In the genomic region with DNA sequence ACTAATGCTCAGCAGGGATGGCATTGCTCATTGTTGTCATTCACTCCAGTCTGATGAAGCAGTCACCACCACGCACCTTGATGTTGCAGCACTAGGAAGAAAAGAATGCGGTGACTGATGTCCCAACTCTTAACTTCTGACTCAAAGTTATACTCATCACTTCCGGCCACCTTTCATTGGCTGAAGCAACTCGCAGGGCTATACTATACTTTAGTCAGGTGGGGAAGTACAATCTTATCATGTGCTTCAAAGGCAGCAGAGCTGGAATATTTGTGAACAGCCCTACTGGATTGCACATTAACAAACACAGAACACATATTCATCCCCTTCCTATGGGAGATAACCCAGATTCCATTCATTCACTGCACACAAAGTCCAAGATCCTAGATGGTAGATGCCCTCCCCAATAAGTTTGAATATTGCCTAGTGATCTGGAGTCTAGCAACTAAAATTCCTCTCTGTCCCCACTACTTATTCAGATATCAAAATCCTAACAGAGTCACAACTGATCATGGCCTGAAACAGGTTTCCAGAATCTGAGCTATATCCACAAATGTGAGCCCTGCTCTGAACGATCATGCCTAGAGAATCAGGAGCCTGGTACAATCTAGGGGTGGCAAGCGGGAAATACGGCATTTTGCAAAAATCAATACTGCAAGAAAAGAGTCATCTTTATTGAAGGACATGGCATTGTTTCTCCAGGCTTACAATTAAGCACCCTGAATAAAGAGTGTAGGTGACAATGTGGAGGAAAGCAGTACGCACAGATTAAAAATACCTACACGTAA, we compare ENCODE assay signal across 1 cellular context.
A peak's percentile ranks its signal among the peaks of the same experiment; 100 is the strongest.
TF ChIP-seq lines count a peak whose summit lies in the region.

No MANE protein-coding gene starts in this region.

TF ChIP-seq in HepG2, 621 proteins besides CTCF, POLR2A, EP300 and RAD21 (continued from another document and continues in another):
- TF ChIP-seq TIGD3 (CRISPR knock-in tag; IDR thresholded peaks at IDR 0.05; ENCODE audit: borderline replicate concordance) (0 out of 2 replicates have a peak, but pooled peaks have one; percentile 38), ZNF777 (CRISPR knock-in tag; IDR thresholded peaks at IDR 0.05) (no peak), SALL2 (CRISPR knock-in tag; IDR thresholded peaks at IDR 0.05) (no peak), ZBED4 (CRISPR knock-in tag; IDR thresholded peaks at IDR 0.05; ENCODE audit: borderline replicate concordance) (no peak; the same call in 1 of the 2 replicates), ZNF3 (CRISPR knock-in tag; IDR thresholded peaks at IDR 0.05) (no peak; the same call in 1 of the 2 replicates), ZNF264 (CRISPR knock-in tag; IDR thresholded peaks at IDR 0.05) (no peak), SP2 (CRISPR knock-in tag; IDR thresholded peaks at IDR 0.05) (no peak), MTA1 (CRISPR knock-in tag; IDR thresholded peaks at IDR 0.05; ENCODE audit: borderline replicate concordance) (no peak), ZNF180 (CRISPR knock-in tag; IDR thresholded peaks at IDR 0.05; ENCODE audit: borderline replicate concordance, low read depth) (no peak), ZKSCAN5 (CRISPR knock-in tag; IDR thresholded peaks at IDR 0.05) (no peak), CREM (IDR thresholded peaks at IDR 0.05) (peak; percentile 88), CREM (CRISPR knock-in tag; IDR thresholded peaks at IDR 0.05) (no peak), ZNF652 (CRISPR knock-in tag; IDR thresholded peaks at IDR 0.05; ENCODE audit: borderline replicate concordance, low read depth) (no peak), ZNF274 (CRISPR knock-in tag; IDR thresholded peaks at IDR 0.05) (no peak), PAX8 (CRISPR knock-in tag; IDR thresholded peaks at IDR 0.05; ENCODE audit: borderline replicate concordance) (no peak), ZNF205 (CRISPR knock-in tag; IDR thresholded peaks at IDR 0.05) (peak; percentile 85), ZNF354B (CRISPR knock-in tag; IDR thresholded peaks at IDR 0.05) (no peak), JUNB (CRISPR knock-in tag; IDR thresholded peaks at IDR 0.05; ENCODE audit: borderline replicate concordance) (peak; percentile 68; the same call in 1 of the 2 replicates), ZZZ3 (CRISPR knock-in tag; IDR thresholded peaks at IDR 0.05; ENCODE audit: borderline replicate concordance) (no peak), ZBTB3 (CRISPR knock-in tag; IDR thresholded peaks at IDR 0.05; ENCODE audit: borderline replicate concordance, low read depth) (no peak), MED8 (CRISPR knock-in tag; IDR thresholded peaks at IDR 0.05; ENCODE audit: insufficient replicate concordance) (no peak), ZNF557 (CRISPR knock-in tag; IDR thresholded peaks at IDR 0.05) (no peak), ZNF761 (CRISPR knock-in tag; conservative IDR thresholded peaks at IDR 0.05) (no peak), ZNF446 (CRISPR knock-in tag; IDR thresholded peaks at IDR 0.05) (no peak), ZNF644 (CRISPR knock-in tag; IDR thresholded peaks at IDR 0.05; ENCODE audit: low read depth) (peak; percentile 70), CBX2 (IDR thresholded peaks at IDR 0.05; ENCODE audit: low read depth, low read length) (no peak), CBX2 (CRISPR knock-in tag; IDR thresholded peaks at IDR 0.05; ENCODE audit: low read depth) (no peak), DR1 (CRISPR knock-in tag; IDR thresholded peaks at IDR 0.05) (peak; percentile 68; the same call in 1 of the 2 replicates), ADNP (CRISPR knock-in tag; IDR thresholded peaks at IDR 0.05) (no peak), CCDC6 (CRISPR knock-in tag; IDR thresholded peaks at IDR 0.05) (peak; percentile 58; the same call in 1 of the 2 replicates), HOXA3 (CRISPR knock-in tag; IDR thresholded peaks at IDR 0.05) (peak; percentile 71), ZNF788 (CRISPR knock-in tag; IDR thresholded peaks at IDR 0.05; ENCODE audit: borderline replicate concordance) (no peak), SMAD3 (CRISPR knock-in tag; IDR thresholded peaks at IDR 0.05) (peak; percentile 64), ZNF550 (CRISPR knock-in tag; IDR thresholded peaks at IDR 0.05; ENCODE audit: borderline replicate concordance) (no peak), BRD4 (CRISPR knock-in tag; IDR thresholded peaks at IDR 0.05) (no peak), TOPORS (CRISPR knock-in tag; IDR thresholded peaks at IDR 0.05) (no peak), SETDB1 (CRISPR knock-in tag; IDR thresholded peaks at IDR 0.05; ENCODE audit: borderline replicate concordance) (no peak), TBL1XR1 (IDR thresholded peaks at IDR 0.05; ENCODE audit: borderline replicate concordance, low read length, partially characterized antibody) (no peak), NR2F2 (IDR thresholded peaks at IDR 0.05; ENCODE audit: borderline replicate concordance, low read depth) (peak; percentile 74; the same call in 1 of the 2 replicates)
- TF ChIP-seq, protein P1, sequence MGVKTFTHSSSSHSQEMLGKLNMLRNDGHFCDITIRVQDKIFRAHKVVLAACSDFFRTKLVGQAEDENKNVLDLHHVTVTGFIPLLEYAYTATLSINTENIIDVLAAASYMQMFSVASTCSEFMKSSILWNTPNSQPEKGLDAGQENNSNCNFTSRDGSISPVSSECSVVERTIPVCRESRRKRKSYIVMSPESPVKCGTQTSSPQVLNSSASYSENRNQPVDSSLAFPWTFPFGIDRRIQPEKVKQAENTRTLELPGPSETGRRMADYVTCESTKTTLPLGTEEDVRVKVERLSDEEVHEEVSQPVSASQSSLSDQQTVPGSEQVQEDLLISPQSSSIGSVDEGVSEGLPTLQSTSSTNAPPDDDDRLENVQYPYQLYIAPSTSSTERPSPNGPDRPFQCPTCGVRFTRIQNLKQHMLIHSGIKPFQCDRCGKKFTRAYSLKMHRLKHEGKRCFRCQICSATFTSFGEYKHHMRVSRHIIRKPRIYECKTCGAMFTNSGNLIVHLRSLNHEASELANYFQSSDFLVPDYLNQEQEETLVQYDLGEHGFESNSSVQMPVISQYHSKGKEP (CRISPR knock-in tag; IDR thresholded peaks at IDR 0.05) = no peak
- TF ChIP-seq, protein P2, sequence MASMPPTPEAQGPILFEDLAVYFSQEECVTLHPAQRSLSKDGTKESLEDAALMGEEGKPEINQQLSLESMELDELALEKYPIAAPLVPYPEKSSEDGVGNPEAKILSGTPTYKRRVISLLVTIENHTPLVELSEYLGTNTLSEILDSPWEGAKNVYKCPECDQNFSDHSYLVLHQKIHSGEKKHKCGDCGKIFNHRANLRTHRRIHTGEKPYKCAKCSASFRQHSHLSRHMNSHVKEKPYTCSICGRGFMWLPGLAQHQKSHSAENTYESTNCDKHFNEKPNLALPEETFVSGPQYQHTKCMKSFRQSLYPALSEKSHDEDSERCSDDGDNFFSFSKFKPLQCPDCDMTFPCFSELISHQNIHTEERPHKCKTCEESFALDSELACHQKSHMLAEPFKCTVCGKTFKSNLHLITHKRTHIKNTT (CRISPR knock-in tag; IDR thresholded peaks at IDR 0.05) = no peak
- TF ChIP-seq, protein P3, sequence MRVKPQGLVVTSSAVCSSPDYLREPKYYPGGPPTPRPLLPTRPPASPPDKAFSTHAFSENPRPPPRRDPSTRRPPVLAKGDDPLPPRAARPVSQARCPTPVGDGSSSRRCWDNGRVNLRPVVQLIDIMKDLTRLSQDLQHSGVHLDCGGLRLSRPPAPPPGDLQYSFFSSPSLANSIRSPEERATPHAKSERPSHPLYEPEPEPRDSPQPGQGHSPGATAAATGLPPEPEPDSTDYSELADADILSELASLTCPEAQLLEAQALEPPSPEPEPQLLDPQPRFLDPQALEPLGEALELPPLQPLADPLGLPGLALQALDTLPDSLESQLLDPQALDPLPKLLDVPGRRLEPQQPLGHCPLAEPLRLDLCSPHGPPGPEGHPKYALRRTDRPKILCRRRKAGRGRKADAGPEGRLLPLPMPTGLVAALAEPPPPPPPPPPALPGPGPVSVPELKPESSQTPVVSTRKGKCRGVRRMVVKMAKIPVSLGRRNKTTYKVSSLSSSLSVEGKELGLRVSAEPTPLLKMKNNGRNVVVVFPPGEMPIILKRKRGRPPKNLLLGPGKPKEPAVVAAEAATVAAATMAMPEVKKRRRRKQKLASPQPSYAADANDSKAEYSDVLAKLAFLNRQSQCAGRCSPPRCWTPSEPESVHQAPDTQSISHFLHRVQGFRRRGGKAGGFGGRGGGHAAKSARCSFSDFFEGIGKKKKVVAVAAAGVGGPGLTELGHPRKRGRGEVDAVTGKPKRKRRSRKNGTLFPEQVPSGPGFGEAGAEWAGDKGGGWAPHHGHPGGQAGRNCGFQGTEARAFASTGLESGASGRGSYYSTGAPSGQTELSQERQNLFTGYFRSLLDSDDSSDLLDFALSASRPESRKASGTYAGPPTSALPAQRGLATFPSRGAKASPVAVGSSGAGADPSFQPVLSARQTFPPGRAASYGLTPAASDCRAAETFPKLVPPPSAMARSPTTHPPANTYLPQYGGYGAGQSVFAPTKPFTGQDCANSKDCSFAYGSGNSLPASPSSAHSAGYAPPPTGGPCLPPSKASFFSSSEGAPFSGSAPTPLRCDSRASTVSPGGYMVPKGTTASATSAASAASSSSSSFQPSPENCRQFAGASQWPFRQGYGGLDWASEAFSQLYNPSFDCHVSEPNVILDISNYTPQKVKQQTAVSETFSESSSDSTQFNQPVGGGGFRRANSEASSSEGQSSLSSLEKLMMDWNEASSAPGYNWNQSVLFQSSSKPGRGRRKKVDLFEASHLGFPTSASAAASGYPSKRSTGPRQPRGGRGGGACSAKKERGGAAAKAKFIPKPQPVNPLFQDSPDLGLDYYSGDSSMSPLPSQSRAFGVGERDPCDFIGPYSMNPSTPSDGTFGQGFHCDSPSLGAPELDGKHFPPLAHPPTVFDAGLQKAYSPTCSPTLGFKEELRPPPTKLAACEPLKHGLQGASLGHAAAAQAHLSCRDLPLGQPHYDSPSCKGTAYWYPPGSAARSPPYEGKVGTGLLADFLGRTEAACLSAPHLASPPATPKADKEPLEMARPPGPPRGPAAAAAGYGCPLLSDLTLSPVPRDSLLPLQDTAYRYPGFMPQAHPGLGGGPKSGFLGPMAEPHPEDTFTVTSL (CRISPR knock-in tag; IDR thresholded peaks at IDR 0.05; ENCODE audit: borderline replicate concordance) = peak; percentile 83; the same call in 1 of the 2 replicates
- TF ChIP-seq, protein P4, sequence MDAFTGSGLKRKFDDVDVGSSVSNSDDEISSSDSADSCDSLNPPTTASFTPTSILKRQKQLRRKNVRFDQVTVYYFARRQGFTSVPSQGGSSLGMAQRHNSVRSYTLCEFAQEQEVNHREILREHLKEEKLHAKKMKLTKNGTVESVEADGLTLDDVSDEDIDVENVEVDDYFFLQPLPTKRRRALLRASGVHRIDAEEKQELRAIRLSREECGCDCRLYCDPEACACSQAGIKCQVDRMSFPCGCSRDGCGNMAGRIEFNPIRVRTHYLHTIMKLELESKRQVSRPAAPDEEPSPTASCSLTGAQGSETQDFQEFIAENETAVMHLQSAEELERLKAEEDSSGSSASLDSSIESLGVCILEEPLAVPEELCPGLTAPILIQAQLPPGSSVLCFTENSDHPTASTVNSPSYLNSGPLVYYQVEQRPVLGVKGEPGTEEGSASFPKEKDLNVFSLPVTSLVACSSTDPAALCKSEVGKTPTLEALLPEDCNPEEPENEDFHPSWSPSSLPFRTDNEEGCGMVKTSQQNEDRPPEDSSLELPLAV (CRISPR knock-in tag; conservative IDR thresholded peaks at IDR 0.05; ENCODE audit: low read depth) = no peak
- TF ChIP-seq, protein P5, sequence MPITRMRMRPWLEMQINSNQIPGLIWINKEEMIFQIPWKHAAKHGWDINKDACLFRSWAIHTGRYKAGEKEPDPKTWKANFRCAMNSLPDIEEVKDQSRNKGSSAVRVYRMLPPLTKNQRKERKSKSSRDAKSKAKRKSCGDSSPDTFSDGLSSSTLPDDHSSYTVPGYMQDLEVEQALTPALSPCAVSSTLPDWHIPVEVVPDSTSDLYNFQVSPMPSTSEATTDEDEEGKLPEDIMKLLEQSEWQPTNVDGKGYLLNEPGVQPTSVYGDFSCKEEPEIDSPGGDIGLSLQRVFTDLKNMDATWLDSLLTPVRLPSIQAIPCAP (CRISPR knock-in tag; IDR thresholded peaks at IDR 0.05; ENCODE audit: low read depth) = no peak
- TF ChIP-seq, protein P6, sequence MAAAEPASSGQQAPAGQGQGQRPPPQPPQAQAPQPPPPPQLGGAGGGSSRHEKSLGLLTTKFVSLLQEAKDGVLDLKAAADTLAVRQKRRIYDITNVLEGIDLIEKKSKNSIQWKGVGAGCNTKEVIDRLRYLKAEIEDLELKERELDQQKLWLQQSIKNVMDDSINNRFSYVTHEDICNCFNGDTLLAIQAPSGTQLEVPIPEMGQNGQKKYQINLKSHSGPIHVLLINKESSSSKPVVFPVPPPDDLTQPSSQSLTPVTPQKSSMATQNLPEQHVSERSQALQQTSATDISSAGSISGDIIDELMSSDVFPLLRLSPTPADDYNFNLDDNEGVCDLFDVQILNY (CRISPR knock-in tag; conservative IDR thresholded peaks at IDR 0.05) = no peak
